In the genomic region with DNA sequence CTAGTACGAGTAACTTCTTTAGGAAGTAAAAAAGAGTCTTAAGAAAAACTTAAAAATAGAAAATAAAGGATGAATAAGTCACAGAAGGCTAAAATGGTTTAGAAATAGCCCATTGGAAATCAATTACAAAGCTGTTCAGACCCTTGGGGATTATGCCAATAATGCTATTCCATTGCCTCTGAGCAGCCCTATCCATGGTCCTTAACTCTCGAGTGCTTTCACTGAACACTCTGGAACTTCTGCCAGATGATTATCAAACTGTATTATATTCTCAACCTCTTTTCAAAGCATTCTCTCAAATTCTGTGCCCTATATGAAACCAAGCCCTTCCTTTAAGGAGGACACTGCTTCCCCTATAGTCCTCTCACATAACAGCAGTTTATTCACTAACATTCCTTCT, we compare ENCODE assay signal across 3 cellular contexts.
TF ChIP-seq lines count a peak whose summit lies in the region.

No MANE protein-coding gene starts in this region.

TF ChIP-seq in SK-N-SH treated with all-trans-retinoic acid at 6 μM for 48 hours, 23 proteins besides CTCF, POLR2A, EP300 and RAD21 (continued from another document):
- TF ChIP-seq ZFP30 (CRISPR knock-in tag; IDR thresholded peaks at IDR 0.05): no peak
- no peak for TF ChIP-seq ARNTL (CRISPR knock-in tag; IDR thresholded peaks at IDR 0.05; ENCODE audit: borderline replicate concordance, low read depth)
- no peak for TF ChIP-seq CSRNP3 (CRISPR knock-in tag; IDR thresholded peaks at IDR 0.05)
- no peak for TF ChIP-seq ZNF565 (CRISPR knock-in tag; conservative IDR thresholded peaks at IDR 0.05; ENCODE audit: low read depth)

TF ChIP-seq in endothelial cell of umbilical vein, 7 proteins besides CTCF, POLR2A, EP300 and RAD21 (continued from another document):
- TF ChIP-seq MYC (IDR thresholded peaks at IDR 0.05; ENCODE audit: low read depth, low read length): no peak
- TF ChIP-seq JUN (IDR thresholded peaks at IDR 0.05; ENCODE audit: borderline replicate concordance, insufficient read depth, insufficient read length, low read depth): no peak
- TF ChIP-seq FOS (IDR thresholded peaks at IDR 0.05; ENCODE audit: borderline replicate concordance, insufficient read depth, low read length): no peak
- TF ChIP-seq POLR2AphosphoS5 (IDR thresholded peaks at IDR 0.05; ENCODE audit: insufficient read depth, low read depth, low read length): no peak
- TF ChIP-seq GATA2 (IDR thresholded peaks at IDR 0.05; ENCODE audit: insufficient read depth, insufficient read length, low read depth, low read length): no peak
- no peak for TF ChIP-seq EZH2 (IDR thresholded peaks at IDR 0.05; ENCODE audit: borderline replicate concordance, low read depth, low read length, severe bottlenecking)

TF ChIP-seq in liver, 16 proteins besides CTCF, POLR2A, EP300 and RAD21 (continued from another document):
- peak; percentile 96 for TF ChIP-seq REST (IDR thresholded peaks at IDR 0.05)
